8 cellular contexts compared by ENCODE assay signal in genomic region chr15:37880009-37880834, GRCh38. TPM values are rescaled to one million over a fixed set of nuclear protein-coding genes. Genes with fewer than 3 reads are reported as not detected.
DNase-seq lines count a peak whose midpoint lies in the region; ATAC-seq and TF ChIP-seq lines count a peak whose summit lies in the region.

No MANE protein-coding gene starts in this region.

- H3K23ac ChIP-seq in mesendoderm (ENCODE audit: low read length): no peak overlapping the region

- H3K4me3 Mint-ChIP-seq in CD14-positive monocyte: no peak overlapping the region
- H3K4me3 Mint-ChIP-seq in GM23338: no peak overlapping the region
- peak overlapping the region; percentile 2 for H3K4me3 Mint-ChIP-seq in chondrocyte (ENCODE audit: unreplicated experiment)
- H3K4me3 Mint-ChIP-seq in stimulated activated effector memory CD8-positive, alpha-beta T cell treated with anti-CD3 and anti-CD28 coated beads, Interleukin-12 subunit alpha, Interleukin-12 subunit beta, amount 100 ng/mL, for 72 hours: no peak overlapping the region

- H3K79me2 ChIP-seq in GM23338 (replicated peaks; ENCODE audit: insufficient read depth) (no peaks in the 10 kb centered on the region), mesendoderm (ENCODE audit: control insufficient read depth, insufficient read depth, low read length) (no peaks in the 10 kb centered on the region)

- no peaks in the 10 kb centered on the region for H3K4me1 ChIP-seq in GM23338 (ENCODE audit: insufficient read depth)
- H3K4me1 ChIP-seq in mesendoderm (ENCODE audit: control insufficient read depth, low read depth, low read length): no peaks in the 10 kb centered on the region

- H3K27me3 ChIP-seq in GM23338 (ENCODE audit: insufficient read depth): no peaks in the 10 kb centered on the region
- no peaks in the 10 kb centered on the region for H3K27me3 ChIP-seq in mesendoderm (ENCODE audit: insufficient read depth, low read length, poor library complexity)

- DNase-seq in CD14-positive monocyte (ENCODE audit: low spot score): no peak
- peak; percentile 78 for DNase-seq in GM23338 (ENCODE audit: low spot score)
- DNase-seq in NCI-H526 treated with DMSO at 0.1 percent for 48 hours (lab: John Stamatoyannopoulos, UW): peak; percentile 16
- DNase-seq in chondrocyte (ENCODE audit: low spot score): no peak
- peak; percentile 59 for DNase-seq in mesendoderm
- DNase-seq in GF-D8 (lab: John Stamatoyannopoulos, UW): no peak
- DNase-seq in stimulated activated effector memory CD8-positive, alpha-beta T cell treated with anti-CD3 and anti-CD28 coated beads, Interleukin-12 subunit alpha, Interleukin-12 subunit beta, amount 100 ng/mL, for 72 hours (ENCODE audit: low spot score in 2 of 2): no peak

- TF ChIP-seq CTCF in CD14-positive monocyte (IDR thresholded peaks at IDR 0.05) (peak; percentile 33), GM23338 (conservative IDR thresholded peaks at IDR 0.05; ENCODE audit: low read depth in 2 of 2) (peak; percentile 77 to 87), chondrocyte (IDR thresholded peaks at IDR 0.05) (peak; percentile 97)

- peaks cover 2 to 4% (median 3%) of the 10 kb centered on the region in 3 donors for H3K27me3 Mint-ChIP-seq in CD14-positive monocyte (ENCODE audit: low read depth in 3 of 3)
- peaks cover 2% of the 10 kb centered on the region for H3K27me3 Mint-ChIP-seq in GM23338 (ENCODE audit: insufficient read depth, low read depth, poor library complexity)
- H3K27me3 Mint-ChIP-seq in chondrocyte (ENCODE audit: low read depth): peaks cover 7% of the 10 kb centered on the region

- H3K27ac Mint-ChIP-seq in CD14-positive monocyte (peak overlapping the region in 1 of 7 donors; percentile 43), GM23338 (no peak overlapping the region), chondrocyte (ENCODE audit: unreplicated experiment) (peak overlapping the region; percentile 62)
- H3K27ac Mint-ChIP-seq in stimulated activated effector memory CD8-positive, alpha-beta T cell treated with anti-CD3 and anti-CD28 coated beads, Interleukin-12 subunit alpha, Interleukin-12 subunit beta, amount 100 ng/mL, for 72 hours: no peak overlapping the region

- intact Hi-C loops in CD14-positive monocyte (cut with micrococcal nuclease): no loop called here

- H3K4me2 ChIP-seq in GM23338: no peak overlapping the region
- H3K4me2 ChIP-seq in mesendoderm (ENCODE audit: low read length): no peak overlapping the region

- H2BK15ac ChIP-seq in mesendoderm (replicated peaks; ENCODE audit: low read depth): peak overlapping the region; percentile 27

- WGBS in mesendoderm (ENCODE audit: extremely low coverage, insufficient coverage, low lambda C conversion rate): no CpG with 5 or more reads among the region's 12 CpGs

- no peak overlapping the region for H4K8ac ChIP-seq in mesendoderm (ENCODE audit: low read depth, low read length)

- H3K4me3 ChIP-seq in GM23338: no peak overlapping the region
- H3K4me3 ChIP-seq in mesendoderm (ENCODE audit: low read length): no peak overlapping the region

- ATAC-seq in GM23338 (peak; percentile 72), GM18519 (IDR thresholded peaks at IDR 0.05; ENCODE audit: low FRiP score, unreplicated experiment) (no peak)
- no peak for ATAC-seq in stimulated activated effector memory CD8-positive, alpha-beta T cell treated with anti-CD3 and anti-CD28 coated beads, Interleukin-12 subunit alpha, Interleukin-12 subunit beta, amount 100 ng/mL, for 72 hours

- H3K79me1 ChIP-seq in mesendoderm (ENCODE audit: low read length): no peaks in the 10 kb centered on the region

- H2AFZ ChIP-seq in GM23338: no peak overlapping the region

- no peak overlapping the region for H3K4ac ChIP-seq in mesendoderm (ENCODE audit: low read depth, low read length)

- no peaks in the 10 kb centered on the region for H4K20me1 ChIP-seq in GM23338 (replicated peaks; ENCODE audit: insufficient read depth)

- H3K36me3 Mint-ChIP-seq in CD14-positive monocyte (no peaks in the 10 kb centered on the region), GM23338 (ENCODE audit: low read depth) (no peaks in the 10 kb centered on the region), chondrocyte (ENCODE audit: low read depth) (no peaks in the 10 kb centered on the region)
- no peaks in the 10 kb centered on the region for H3K36me3 Mint-ChIP-seq in stimulated activated effector memory CD8-positive, alpha-beta T cell treated with anti-CD3 and anti-CD28 coated beads, Interleukin-12 subunit alpha, Interleukin-12 subunit beta, amount 100 ng/mL, for 72 hours

- no peak overlapping the region for H3K27ac ChIP-seq in GM23338 (ENCODE audit: low read depth)
- no peak overlapping the region for H3K27ac ChIP-seq in mesendoderm (ENCODE audit: low read depth, low read length)

- H3K36me3 ChIP-seq in GM23338 (ENCODE audit: insufficient read depth): no peaks in the 10 kb centered on the region
- no peaks in the 10 kb centered on the region for H3K36me3 ChIP-seq in mesendoderm (ENCODE audit: control insufficient read depth, insufficient read depth, low read length)

- no peaks in the 10 kb centered on the region for H3K9me3 Mint-ChIP-seq in CD14-positive monocyte
- no peaks in the 10 kb centered on the region for H3K9me3 Mint-ChIP-seq in GM23338
- H3K9me3 Mint-ChIP-seq in chondrocyte (ENCODE audit: low read depth): no peaks in the 10 kb centered on the region
- no peaks in the 10 kb centered on the region for H3K9me3 Mint-ChIP-seq in stimulated activated effector memory CD8-positive, alpha-beta T cell treated with anti-CD3 and anti-CD28 coated beads, Interleukin-12 subunit alpha, Interleukin-12 subunit beta, amount 100 ng/mL, for 72 hours

- H3K9ac ChIP-seq in mesendoderm (ENCODE audit: low read length): no peak overlapping the region

- H3K4me1 Mint-ChIP-seq in CD14-positive monocyte (peaks cover 2% of the 10 kb centered on the region), GM23338 (peaks cover 4% of the 10 kb centered on the region), chondrocyte (ENCODE audit: low read depth) (peaks cover 39% of the 10 kb centered on the region)
- H3K4me1 Mint-ChIP-seq in stimulated activated effector memory CD8-positive, alpha-beta T cell treated with anti-CD3 and anti-CD28 coated beads, Interleukin-12 subunit alpha, Interleukin-12 subunit beta, amount 100 ng/mL, for 72 hours: no peaks in the 10 kb centered on the region

- H2BK5ac ChIP-seq in mesendoderm (ENCODE audit: low read length): no peak overlapping the region

- no peak overlapping the region for H2BK120ac ChIP-seq in mesendoderm (ENCODE audit: low read depth, low read length)

- no peaks in the 10 kb centered on the region for H3F3A ChIP-seq in GM23338 (replicated peaks; ENCODE audit: low read depth)

- no peak overlapping the region for H3K56ac ChIP-seq in mesendoderm (ENCODE audit: low read length)

- H3K9me2 ChIP-seq in GM23338 (ENCODE audit: insufficient read depth): no peaks in the 10 kb centered on the region

- H4K5ac ChIP-seq in mesendoderm (ENCODE audit: low read length): no peak overlapping the region

- no peak overlapping the region for H2AK5ac ChIP-seq in mesendoderm (ENCODE audit: low read length)

- H3K18ac ChIP-seq in mesendoderm (ENCODE audit: low read length): peak overlapping the region; percentile 22

TF ChIP-seq in GM23338, 12 proteins besides CTCF, POLR2A, EP300 and RAD21 (continues in another document):
- no peak for TF ChIP-seq JUNB (IDR thresholded peaks at IDR 0.05; ENCODE audit: unreplicated experiment)
- no peak for TF ChIP-seq NANOG (IDR thresholded peaks at IDR 0.05; ENCODE audit: borderline replicate concordance)
- no peak for TF ChIP-seq EZH2phosphoT487 (IDR thresholded peaks at IDR 0.05; ENCODE audit: unreplicated experiment)
- TF ChIP-seq CREB1 (CRISPR knock-in tag; IDR thresholded peaks at IDR 0.05; ENCODE audit: low read depth): no peak
- TF ChIP-seq STAT1 (IDR thresholded peaks at IDR 0.05; ENCODE audit: unreplicated experiment): no peak
- no peak for TF ChIP-seq ETS1 (IDR thresholded peaks at IDR 0.05)
- no peak for TF ChIP-seq EZH2 (IDR thresholded peaks at IDR 0.05; ENCODE audit: low read depth, unreplicated experiment)
- no peak for TF ChIP-seq ZNF331 (CRISPR knock-in tag; IDR thresholded peaks at IDR 0.05; ENCODE audit: low read depth)
- TF ChIP-seq ZNF114 (CRISPR knock-in tag; IDR thresholded peaks at IDR 0.05): no peak

RNA-seq across cellular contexts. Expression of gene TMCO5A, which starts 54.2 kb away (rescaled TPM):
- polyA plus RNA-seq in CD14-positive monocyte (not detected), GM23338 (2016; fragmentation: Nextera tagmentation; extraction: Ambion mirVana) (not detected in 2 replicates)
- total RNA-seq in GM23338 (2014; rRNA removed; shearing (Covaris generic)): not detected in 2 replicates
- total RNA-seq in chondrocyte: not detected in 3 replicates
- polyA plus RNA-seq in mesendoderm (2013, experiment 1 of 2): not detected
- polyA plus RNA-seq in mesendoderm (2013, experiment 2 of 2): not detected

Comparison
In these comparisons a context has a peak if more than half of its experiments do, and no peak if none do; other contexts are left out.
1. DNase-seq: peak in GM23338 (single experiment), NCI-H526 treated with DMSO at 0.1 percent for 48 hours (single experiment) and mesendoderm (single experiment); none in CD14-positive monocyte (single experiment), chondrocyte (single experiment), GF-D8 (single experiment) and stimulated activated effector memory CD8-positive, alpha-beta T cell treated with anti-CD3 and anti-CD28 coated beads, Interleukin-12 subunit alpha, Interleukin-12 subunit beta, amount 100 ng/mL, for 72 hours (0 of 2).
2. CTCF ChIP-seq: peak in every context shown above with its lines; median percentile 97 in chondrocyte; 82 in GM23338; 33 in CD14-positive monocyte.